Comparison of ENCODE assay signal across 9 cellular contexts in genomic region chr2:7490672-7491071, GRCh38.
"Had no signal": no experiment of that assay in that cellular context is flagged by ENCODE, and none has a peak within 500 bp of the region (broad histone marks: within the 10 kb centered on the region; RNA-seq: fewer than 3 reads in every experiment).

No MANE protein-coding gene starts in this region.

- H3K4me2 ChIP-seq: GM23338 had no signal

- H3K4me3 Mint-ChIP-seq: GM23338, H9, HFFc6 had no signal

- H3K4me3 ChIP-seq: GM23248, GM23338, HAP-1 had no signal

- H3K9ac ChIP-seq: GM23248 had no signal

- H3K9me3 ChIP-seq: HAP-1 had no signal

- DNase-seq: GM23248, GOT3, H7, H9, HCEC 1CT, HFFc6 had no signal

- H3K27ac Mint-ChIP-seq: GM23338, H9, HFFc6 had no signal

- H3K4me1 Mint-ChIP-seq: GM23338, H9 had no signal

- H3K36me3 ChIP-seq: HAP-1 had no signal

- H3K27ac ChIP-seq: GM23248 had no signal

- H2AFZ ChIP-seq: GM23248, GM23338 had no signal

- ATAC-seq: GM23338, HCT116 had no signal
